In genomic region chr5:95080456-95080855, GRCh38 we compare ENCODE assay signal across 1 cellular context.
TF ChIP-seq lines count a peak whose summit lies in the region.

No MANE protein-coding gene starts in this region.

TF ChIP-seq in endothelial cell of umbilical vein, 7 proteins besides CTCF, POLR2A, EP300 and RAD21 (continued from another document):
- TF ChIP-seq JUN (IDR thresholded peaks at IDR 0.05; ENCODE audit: borderline replicate concordance, insufficient read depth, insufficient read length, low read depth), result no peak
TF ChIP-seq in endothelial cell of umbilical vein: peak in this region for 0.
